ENCODE assay signal across 8 cellular contexts in genomic region chr3:152202976-152203626, GRCh38.
DNase-seq lines count a peak whose midpoint lies in the region; ATAC-seq, FAIRE-seq and TF ChIP-seq lines count a peak whose summit lies in the region.

No MANE protein-coding gene starts in this region.

- H3K4me2 ChIP-seq in PC-9 = no peak overlapping the region
- H3K4me2 ChIP-seq in hepatocyte = peak overlapping the region; percentile 41

- 0 out of 2 replicates have a peak, but pooled peaks cover 4% of the 10 kb centered on the region for H3K9me2 ChIP-seq in PC-9 (ENCODE audit: insufficient read depth)
- H3K9me2 ChIP-seq in hepatocyte (replicated peaks; ENCODE audit: insufficient read depth) = no peaks in the 10 kb centered on the region

- H2AFZ ChIP-seq in ACC112 (ENCODE audit: low read length, unreplicated experiment) (peak overlapping the region; percentile 77), PC-9 (peak overlapping the region; percentile 0; the same call in 1 of the 2 replicates), hepatocyte (no peak overlapping the region)

- CTCF ChIA-PET in PC-9 (lab: Charles Lee) = no interaction called here

- intact Hi-C loops in PC-9 (cut with micrococcal nuclease; ENCODE audit: unreplicated experiment) = no loop called here

- H3K4me1 ChIP-seq in ACC112 (ENCODE audit: control insufficient read depth, insufficient read depth, low read length, unreplicated experiment) (peaks cover 59% of the 10 kb centered on the region), PC-9 (replicated peaks; ENCODE audit: insufficient read depth) (no peaks in the 10 kb centered on the region), hepatocyte (ENCODE audit: insufficient read depth) (peaks cover 22% of the 10 kb centered on the region)

- no peak for TF ChIP-seq POLR2A in GM12891 (IDR thresholded peaks at IDR 0.05; ENCODE audit: low read depth, low read length)

- no TSS peak for BruUV-seq in PC-9 (replicated peaks; lab: Mats Ljungman, UMichigan)

- FAIRE-seq in GM12891 (lab: Jason Lieb, UNC) = no peak

- no peaks in the 10 kb centered on the region for H3F3A ChIP-seq in PC-9 (ENCODE audit: insufficient read depth, low read depth)

- H3K9me3 ChIP-seq in PC-9 (ENCODE audit: insufficient read depth, low read depth) = no peaks in the 10 kb centered on the region
- no peaks in the 10 kb centered on the region for H3K9me3 ChIP-seq in hepatocyte (ENCODE audit: low read depth)

- H4K20me1 ChIP-seq in PC-9 (ENCODE audit: insufficient read depth) = no peaks in the 10 kb centered on the region
- no peaks in the 10 kb centered on the region for H4K20me1 ChIP-seq in hepatocyte (ENCODE audit: insufficient read depth, poor library complexity, severe bottlenecking)

- DNase-seq in PC-9 = no peak
- no peak for DNase-seq in hepatocyte (ENCODE audit: low spot score)
- no peak for DNase-seq in GM12891 (ENCODE audit: insufficient read length, low spot score)
- DNase-seq in GM19240 (ENCODE audit: insufficient read length, low spot score) = no peak
- no peak for DNase-seq in mesenteric fat pad (ENCODE audit: low spot score)
- no peak for DNase-seq in NCI-H2227 treated with DMSO at 0.1 percent for 48 hours (lab: John Stamatoyannopoulos, UW)

- no peaks in the 10 kb centered on the region for H3K79me2 ChIP-seq in ACC112 (ENCODE audit: control insufficient read depth, insufficient read depth, low read length, unreplicated experiment)
- H3K79me2 ChIP-seq in PC-9 (ENCODE audit: low read depth) = no peaks in the 10 kb centered on the region
- no peaks in the 10 kb centered on the region for H3K79me2 ChIP-seq in hepatocyte

- 52% methylated on average over 3 of the region's 3 CpGs for WGBS in hepatocyte (ENCODE audit: low lambda C conversion rate, missing lambda C conversion rate)

- H3K27me3 ChIP-seq in ACC112 (ENCODE audit: insufficient read depth, low read length) (no peaks in the 10 kb centered on the region), PC-9 (ENCODE audit: insufficient read depth, low read depth) (no peaks in the 10 kb centered on the region), hepatocyte (no peaks in the 10 kb centered on the region)

- TF ChIP-seq CTCF in PC-9 (conservative IDR thresholded peaks at IDR 0.05) (no peak), hepatocyte (IDR thresholded peaks at IDR 0.05; ENCODE audit: poor library complexity) (no peak)

- H3K36me3 ChIP-seq in ACC112 (ENCODE audit: insufficient read depth, low read length) (no peaks in the 10 kb centered on the region), PC-9 (ENCODE audit: low read depth) (no peaks in the 10 kb centered on the region), hepatocyte (replicated peaks; ENCODE audit: insufficient read depth, low read depth) (no peaks in the 10 kb centered on the region)

- POLR2A ChIA-PET in PC-9 (lab: Charles Lee; ENCODE audit: unreplicated experiment) = no interaction called here

- ATAC-seq in GM19452 (IDR thresholded peaks at IDR 0.05; ENCODE audit: unreplicated experiment) = peak; percentile 35

- peak overlapping the region; percentile 69 for H3K4me3 ChIP-seq in ACC112 (ENCODE audit: low read depth, low read length)
- no peak overlapping the region for H3K4me3 ChIP-seq in PC-9
- no peak overlapping the region for H3K4me3 ChIP-seq in hepatocyte

- H3K27ac ChIP-seq in ACC112 (ENCODE audit: low read depth, low read length) (peak overlapping the region; percentile 69), PC-9 (no peak overlapping the region), hepatocyte (peak overlapping the region; percentile 1)

TF ChIP-seq in GM12891, 5 proteins besides CTCF, POLR2A, EP300 and RAD21:
- TF ChIP-seq SPI1 (IDR thresholded peaks at IDR 0.05; ENCODE audit: low read depth, low read length) (no peak), POU2F2 (IDR thresholded peaks at IDR 0.05; ENCODE audit: low read depth, low read length) (no peak), TAF1 (IDR thresholded peaks at IDR 0.05; ENCODE audit: low read depth, low read length) (no peak), POLR2AphosphoS5 (IDR thresholded peaks at IDR 0.05; ENCODE audit: low read depth, low read length) (no peak), PAX5 (IDR thresholded peaks at IDR 0.05; ENCODE audit: insufficient read depth, low read length, severe bottlenecking) (no peak)
